Comparison of ENCODE assay signal across 10 cellular contexts in the genomic region with DNA sequence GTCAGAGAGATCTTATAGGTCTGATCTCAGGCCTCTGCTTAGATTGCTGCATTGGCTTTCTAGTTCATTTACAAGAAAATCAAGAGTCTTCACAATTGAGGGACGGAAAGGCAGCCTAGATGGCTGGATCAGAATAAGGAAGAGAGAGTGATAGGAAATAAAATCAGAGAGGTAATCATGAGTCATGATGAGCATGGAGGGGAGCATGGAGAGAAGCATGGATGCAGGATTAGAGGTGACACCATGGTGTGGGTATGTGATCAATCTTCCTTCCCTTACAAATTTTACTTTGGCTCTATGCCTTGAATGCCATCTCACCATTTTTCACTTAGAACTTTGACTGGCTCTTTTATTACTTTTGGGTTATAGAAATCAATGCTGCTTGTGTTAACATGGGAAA. TPM values are rescaled to one million over a fixed set of nuclear protein-coding genes. Genes with fewer than 3 reads are reported as not detected.
A peak's percentile ranks its signal among the peaks of the same experiment; 100 is the strongest.
DNase-seq lines count a peak whose midpoint lies in the region; ATAC-seq and TF ChIP-seq lines count a peak whose summit lies in the region.
"Had no signal": no experiment of that assay in that cellular context is flagged by ENCODE, and none has a peak within 500 bp of the region (broad histone marks: within the 10 kb centered on the region; RNA-seq: fewer than 3 reads in every experiment).

No MANE protein-coding gene starts in this region.

- peak overlapping the region; percentile 14 for H3K9ac ChIP-seq in iPS-15b (ENCODE audit: low read depth, low read length)

- H3K27me3 ChIP-seq in heart right ventricle (no peaks in the 10 kb centered on the region), RWPE2 (ENCODE audit: insufficient read depth, poor library complexity, severe bottlenecking) (no peaks in the 10 kb centered on the region), iPS-15b (ENCODE audit: control insufficient read depth, insufficient read depth, low read length) (no peaks in the 10 kb centered on the region)

- intact Hi-C loops in heart right ventricle (cut with DNase I) (loop anchor here in 4 of 10 donors (5.0 to 10.0 kb wide), 3 partner anchors 100 to 657 kb away; no protein-coding TSS in a partner anchor), Right ventricle myocardium inferior (cut with DNase I) (loop anchor here (5.0 kb wide), 1 partner anchor 107 kb away; the partner anchor contains the start of gene EDRF1)

- H3K27ac Mint-ChIP-seq in type B pancreatic cell (no peak overlapping the region), progenitor cell of endocrine pancreas (no peak overlapping the region)
- H3K27ac Mint-ChIP-seq in activated CD8-positive, alpha-beta memory T cell treated with anti-CD3 and anti-CD28 coated beads, Interleukin-2, amount 10 ng/mL, durations not matched to agents 7 days and 5 days, result no peak overlapping the region
- H3K27ac Mint-ChIP-seq: memory B cell had no signal

- H3K4me1 ChIP-seq in heart right ventricle, result peaks cover 15 to 47% (median 32%) of the 10 kb centered on the region in 9 donors
- peaks cover 9% of the 10 kb centered on the region for H3K4me1 ChIP-seq in RWPE2 (ENCODE audit: insufficient read depth, poor library complexity, severe bottlenecking)
- H3K4me1 ChIP-seq in iPS-15b (ENCODE audit: control insufficient read depth, insufficient read depth, low read length), result no peaks in the 10 kb centered on the region

- DNase-seq in heart right ventricle (no peak), Right ventricle myocardium inferior (ENCODE audit: missing footprints) (no peak), RWPE2 (ENCODE audit: low spot score) (no peak), type B pancreatic cell (ENCODE audit: extremely low spot score, unreplicated experiment) (peak; percentile 2), dermis blood vessel endothelial cell (no peak), progenitor cell of endocrine pancreas (ENCODE audit: low spot score, unreplicated experiment) (no peak)
- no peak for DNase-seq in activated CD8-positive, alpha-beta memory T cell treated with anti-CD3 and anti-CD28 coated beads, Interleukin-2, amount 10 ng/mL, durations not matched to agents 7 days and 5 days
- DNase-seq: amygdala had no signal

- H3K9me3 Mint-ChIP-seq in type B pancreatic cell (no peaks in the 10 kb centered on the region), progenitor cell of endocrine pancreas (ENCODE audit: low read depth) (no peaks in the 10 kb centered on the region)
- no peaks in the 10 kb centered on the region for H3K9me3 Mint-ChIP-seq in activated CD8-positive, alpha-beta memory T cell treated with anti-CD3 and anti-CD28 coated beads, Interleukin-2, amount 10 ng/mL, durations not matched to agents 7 days and 5 days (ENCODE audit: low read depth)
- H3K9me3 Mint-ChIP-seq: memory B cell had no signal

- H3K27me3 Mint-ChIP-seq in type B pancreatic cell, result no peaks in the 10 kb centered on the region
- H3K27me3 Mint-ChIP-seq in progenitor cell of endocrine pancreas, result no peaks in the 10 kb centered on the region
- no peaks in the 10 kb centered on the region for H3K27me3 Mint-ChIP-seq in activated CD8-positive, alpha-beta memory T cell treated with anti-CD3 and anti-CD28 coated beads, Interleukin-2, amount 10 ng/mL, durations not matched to agents 7 days and 5 days
- H3K27me3 Mint-ChIP-seq: memory B cell had no signal

- H3K36me3 ChIP-seq in heart right ventricle (peaks cover 0 to 52% (median 29%) of the 10 kb centered on the region in 9 donors), RWPE2 (ENCODE audit: low read depth) (peaks cover 57% of the 10 kb centered on the region), iPS-15b (ENCODE audit: control insufficient read depth, insufficient read depth, low read length) (peaks cover 17% of the 10 kb centered on the region)

- H3K9me3 ChIP-seq in heart right ventricle (no peaks in the 10 kb centered on the region), RWPE2 (ENCODE audit: severe bottlenecking) (no peaks in the 10 kb centered on the region), iPS-15b (ENCODE audit: control insufficient read depth, insufficient read depth, low read length) (no peaks in the 10 kb centered on the region)

- H3K4me1 Mint-ChIP-seq in type B pancreatic cell (ENCODE audit: unreplicated experiment) (peaks cover 24% of the 10 kb centered on the region), progenitor cell of endocrine pancreas (ENCODE audit: low read depth) (peaks cover 11% of the 10 kb centered on the region)
- peaks cover 38% of the 10 kb centered on the region for H3K4me1 Mint-ChIP-seq in activated CD8-positive, alpha-beta memory T cell treated with anti-CD3 and anti-CD28 coated beads, Interleukin-2, amount 10 ng/mL, durations not matched to agents 7 days and 5 days

- CTCF ChIA-PET in activated CD8-positive, alpha-beta memory T cell treated with anti-CD3 and anti-CD28 coated beads, Interleukin-2, amount 10 ng/mL, durations not matched to agents 7 days and 5 days (lab: Charles Lee), result no interaction called here

- TF ChIP-seq CTCF in heart right ventricle (IDR thresholded peaks at IDR 0.05), result no peak
- TF ChIP-seq CTCF in RWPE2 (IDR thresholded peaks at IDR 0.05; ENCODE audit: poor library complexity, severe bottlenecking), result no peak
- no peak for TF ChIP-seq CTCF in type B pancreatic cell (conservative IDR thresholded peaks at IDR 0.05)
- no peak for TF ChIP-seq CTCF in progenitor cell of endocrine pancreas (IDR thresholded peaks at IDR 0.05; ENCODE audit: unreplicated experiment)

- WGBS in heart right ventricle, 2 donors, result 71 to 85% methylated on average over 1 of the region's 1 CpG

- ATAC-seq in heart right ventricle, result no peak
- ATAC-seq in Right ventricle myocardium inferior, result no peak
- peak; percentile 64 for ATAC-seq in RWPE2 (ENCODE audit: low read depth)
- no peak for ATAC-seq in activated CD8-positive, alpha-beta memory T cell treated with anti-CD3 and anti-CD28 coated beads, Interleukin-2, amount 10 ng/mL, durations not matched to agents 7 days and 5 days

- H3K36me3 Mint-ChIP-seq in type B pancreatic cell (peaks cover 19% of the 10 kb centered on the region), progenitor cell of endocrine pancreas (ENCODE audit: insufficient read depth) (peaks cover 15% of the 10 kb centered on the region)
- peaks cover 26% of the 10 kb centered on the region for H3K36me3 Mint-ChIP-seq in activated CD8-positive, alpha-beta memory T cell treated with anti-CD3 and anti-CD28 coated beads, Interleukin-2, amount 10 ng/mL, durations not matched to agents 7 days and 5 days

- H3K27ac ChIP-seq in heart right ventricle (no peak overlapping the region), RWPE2 (ENCODE audit: poor library complexity, severe bottlenecking) (peak overlapping the region; percentile 39)

- peak overlapping the region in 8 of 10 donors; percentile 76 to 99 (median 93) for H3K4me3 ChIP-seq in heart right ventricle
- peak overlapping the region; percentile 91 for H3K4me3 ChIP-seq in RWPE2 (ENCODE audit: severe bottlenecking)
- H3K4me3 ChIP-seq in iPS-15b (ENCODE audit: low read depth, low read length), result peak overlapping the region; percentile 99

- H3K4me3 Mint-ChIP-seq in type B pancreatic cell (no peak overlapping the region), progenitor cell of endocrine pancreas (ENCODE audit: low read depth) (no peak overlapping the region)
- H3K4me3 Mint-ChIP-seq in activated CD8-positive, alpha-beta memory T cell treated with anti-CD3 and anti-CD28 coated beads, Interleukin-2, amount 10 ng/mL, durations not matched to agents 7 days and 5 days, result no peak overlapping the region
- H3K4me3 Mint-ChIP-seq: memory B cell had no signal

RNA-seq across cellular contexts. Expression of gene BCCIP, which starts 1.4 kb away (rescaled TPM):
- total RNA-seq in heart right ventricle (10 to 100 TPM; 35.6 to 53.1 (median 44.3) TPM), Right ventricle myocardium inferior (38.4 TPM), type B pancreatic cell (ENCODE audit: low replicate concordance) (55.9 and 81.5 TPM in 2 replicates), dermis blood vessel endothelial cell (46.1 and 61.8 TPM in 2 replicates), progenitor cell of endocrine pancreas (69.8 and 70.4 TPM in 2 replicates)
- polyA plus RNA-seq in heart right ventricle, result 10 to 100 TPM; 56.1 to 67.0 TPM
- total RNA-seq in activated CD8-positive, alpha-beta memory T cell treated with anti-CD3 and anti-CD28 coated beads, Interleukin-2, amount 10 ng/mL, durations not matched to agents 7 days and 5 days, result 10 to 100 TPM; 53.1 to 77.0 TPM

RNA-seq across cellular contexts. Expression of gene UROS, which starts 1.7 kb away (rescaled TPM):
- total RNA-seq in heart right ventricle, result 10 to 100 TPM; 53.5 to 84.3 (median 70.8) TPM
- 10 to 100 TPM; 42.5 to 83.5 TPM for polyA plus RNA-seq in heart right ventricle
- total RNA-seq in Right ventricle myocardium inferior, result 71.8 TPM
- 42.0 and 52.5 TPM in 2 replicates for total RNA-seq in type B pancreatic cell (ENCODE audit: low replicate concordance)
- total RNA-seq in dermis blood vessel endothelial cell, result 47.1 and 48.3 TPM in 2 replicates
- 45.0 and 47.8 TPM in 2 replicates for total RNA-seq in progenitor cell of endocrine pancreas
- total RNA-seq in activated CD8-positive, alpha-beta memory T cell treated with anti-CD3 and anti-CD28 coated beads, Interleukin-2, amount 10 ng/mL, durations not matched to agents 7 days and 5 days, result 10 to 100 TPM; 43.8 to 57.9 TPM

RNA-seq across cellular contexts. Expression of gene MMP21, which starts 49.1 kb away (rescaled TPM):
- total RNA-seq in heart right ventricle (under 1 TPM in 3 of 10 donors, not detected in 7; 0.12 to 0.15 (median 0.15) TPM), Right ventricle myocardium inferior (not detected), type B pancreatic cell (ENCODE audit: low replicate concordance) (0.31 TPM in 1 of 2 replicates, not detected in the other), dermis blood vessel endothelial cell (0.34 and 0.65 TPM in 2 replicates), progenitor cell of endocrine pancreas (not detected in 2 replicates)
- polyA plus RNA-seq in heart right ventricle, result under 1 TPM; 0.06 to 0.22 TPM
- total RNA-seq in activated CD8-positive, alpha-beta memory T cell treated with anti-CD3 and anti-CD28 coated beads, Interleukin-2, amount 10 ng/mL, durations not matched to agents 7 days and 5 days, result not detected

RNA-seq across cellular contexts. Expression of gene DHX32, which starts 56.4 kb away (rescaled TPM):
- 10 to 100 TPM; 40.2 to 81.7 (median 49.6) TPM for total RNA-seq in heart right ventricle
- 10 to 100 TPM; 15.8 to 38.2 TPM for polyA plus RNA-seq in heart right ventricle
- 42.3 TPM for total RNA-seq in Right ventricle myocardium inferior
- total RNA-seq in type B pancreatic cell (ENCODE audit: low replicate concordance), result 33.2 and 46.4 TPM in 2 replicates
- total RNA-seq in dermis blood vessel endothelial cell, result 51.2 and 56.7 TPM in 2 replicates
- 22.0 and 23.3 TPM in 2 replicates for total RNA-seq in progenitor cell of endocrine pancreas
- total RNA-seq in activated CD8-positive, alpha-beta memory T cell treated with anti-CD3 and anti-CD28 coated beads, Interleukin-2, amount 10 ng/mL, durations not matched to agents 7 days and 5 days, result 10 to 100 TPM; 12.1 to 16.0 TPM
